ENCODE assay signal across 9 cellular contexts in the genomic region with DNA sequence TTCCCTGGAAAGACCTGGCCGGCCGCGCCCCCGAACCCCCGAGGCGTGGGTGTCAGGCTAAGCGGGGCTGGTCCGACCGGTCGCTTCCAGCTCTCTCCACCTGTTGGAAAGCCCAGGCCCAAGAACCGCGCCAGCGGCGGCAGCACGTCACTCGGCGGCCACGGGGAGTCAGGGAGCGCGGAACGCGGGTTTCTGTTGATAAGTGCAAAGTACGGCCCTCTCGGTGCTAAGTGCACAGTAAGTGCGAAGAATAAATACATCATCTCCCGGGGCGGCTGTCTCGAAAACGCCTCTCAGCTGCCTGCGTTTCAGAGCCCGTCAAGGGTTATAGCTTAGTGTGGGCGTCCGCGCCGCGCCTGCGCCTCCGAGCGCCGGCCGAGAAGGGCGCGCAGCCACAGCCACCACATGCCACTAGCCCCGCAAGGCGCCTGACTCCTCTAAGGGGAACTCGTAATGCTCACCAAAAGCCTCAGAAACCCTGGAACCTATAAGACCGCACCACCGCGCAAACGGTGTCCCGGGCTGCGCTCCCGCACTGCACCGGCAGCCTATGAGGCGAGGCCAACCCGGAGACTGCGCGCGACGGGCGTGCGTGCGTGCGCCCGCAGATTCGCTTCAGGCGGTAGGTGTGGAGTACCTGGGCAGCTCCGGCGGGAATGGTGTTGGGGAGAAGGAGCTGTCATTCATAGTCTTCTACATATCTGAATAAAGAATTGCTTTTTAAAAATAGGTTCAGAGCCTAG. TPM values are rescaled to one million over a fixed set of nuclear protein-coding genes. Genes with fewer than 3 reads are reported as not detected.
DNase-seq lines count a peak whose midpoint lies in the region; ATAC-seq and TF ChIP-seq lines count a peak whose summit lies in the region.
"Had no signal": no experiment of that assay in that cellular context is flagged by ENCODE, and none has a peak within 500 bp of the region (broad histone marks: within the 10 kb centered on the region; RNA-seq: fewer than 3 reads in every experiment).

No MANE protein-coding gene starts in this region.

- TF ChIP-seq CTCF in fibroblast of mammary gland (conservative IDR thresholded peaks at IDR 0.05; ENCODE audit: control insufficient read depth, insufficient read depth, low read depth, low read length) (no peak), ovary (IDR thresholded peaks at IDR 0.05) (no peak)

- H3K9me3 ChIP-seq in ES-I3 (ENCODE audit: control insufficient read depth, insufficient read depth, low read length) (no peaks in the 10 kb centered on the region), ovary (no peaks in the 10 kb centered on the region)

- TF ChIP-seq POLR2A in ovary (IDR thresholded peaks at IDR 0.05) = no peak

- H3K4me3 ChIP-seq in fibroblast of mammary gland (ENCODE audit: control insufficient read depth, low read depth, low read length) (peak overlapping the region; percentile 55), ovary (peak overlapping the region; percentile 21)

- H3K9ac ChIP-seq in ES-I3 (ENCODE audit: low read depth, low read length) = peak overlapping the region; percentile 64; the same call in 1 of the 2 replicates

- TF ChIP-seq EP300 in ovary (IDR thresholded peaks at IDR 0.05) = no peak

- no peak overlapping the region for H3K27ac ChIP-seq in ovary

- DNase-seq in NCI-H2171 (lab: John Stamatoyannopoulos, UW) (peak; percentile 7), fibroblast of mammary gland (ENCODE audit: low read depth) (no peak), ovary (peak in 1 of 5 donors; percentile 10), LoVo (ENCODE audit: low spot score) (no peak), NOMO-1 treated with dmso at 0.1 percent for 144 hours (lab: John Stamatoyannopoulos, UW; ENCODE audit: unreplicated experiment) (no peak)

- 2 to 6% (median 2%) methylated on average over 68 to 69 of the region's 69 CpGs for WGBS in ovary, 3 donors

- peaks cover 5% of the 10 kb centered on the region for H3K27me3 ChIP-seq in ovary

- H3K36me3 ChIP-seq in ES-I3 (ENCODE audit: insufficient read depth, low read length) (no peaks in the 10 kb centered on the region), ovary (no peaks in the 10 kb centered on the region)

- H3K4me1 ChIP-seq in ES-I3 (ENCODE audit: insufficient read depth, low read length) (no peaks in the 10 kb centered on the region), ovary (ENCODE audit: insufficient read depth) (peaks cover 5% of the 10 kb centered on the region)

- ATAC-seq in GM18861 (IDR thresholded peaks at IDR 0.05; ENCODE audit: unreplicated experiment) (no peak), GM21619 (IDR thresholded peaks at IDR 0.05; ENCODE audit: unreplicated experiment) (no peak)

- intact Hi-C loops in ovary (cut with DNase I) = no loop called here

RNA-seq across cellular contexts. Expression of a gene that starts 9.2 kb away (rescaled TPM):
- 10 to 100 TPM in 1 of 7 donors, 1 to 10 TPM in 6; 1.3 to 13.3 (median 5.4) TPM for total RNA-seq in ovary
- 1 to 10 TPM; 1.5 to 7.2 TPM for polyA plus RNA-seq in ovary
- total RNA-seq: T-helper 1 cell treated with Interleukin-12 subunit alpha and Interleukin-12 subunit beta and Interleukin-4 antibody, amounts not matched to agents 30 ng/mL and 1 ng/mL, for 36 hours had no signal
